8 cellular contexts compared by ENCODE assay signal in the genomic region with DNA sequence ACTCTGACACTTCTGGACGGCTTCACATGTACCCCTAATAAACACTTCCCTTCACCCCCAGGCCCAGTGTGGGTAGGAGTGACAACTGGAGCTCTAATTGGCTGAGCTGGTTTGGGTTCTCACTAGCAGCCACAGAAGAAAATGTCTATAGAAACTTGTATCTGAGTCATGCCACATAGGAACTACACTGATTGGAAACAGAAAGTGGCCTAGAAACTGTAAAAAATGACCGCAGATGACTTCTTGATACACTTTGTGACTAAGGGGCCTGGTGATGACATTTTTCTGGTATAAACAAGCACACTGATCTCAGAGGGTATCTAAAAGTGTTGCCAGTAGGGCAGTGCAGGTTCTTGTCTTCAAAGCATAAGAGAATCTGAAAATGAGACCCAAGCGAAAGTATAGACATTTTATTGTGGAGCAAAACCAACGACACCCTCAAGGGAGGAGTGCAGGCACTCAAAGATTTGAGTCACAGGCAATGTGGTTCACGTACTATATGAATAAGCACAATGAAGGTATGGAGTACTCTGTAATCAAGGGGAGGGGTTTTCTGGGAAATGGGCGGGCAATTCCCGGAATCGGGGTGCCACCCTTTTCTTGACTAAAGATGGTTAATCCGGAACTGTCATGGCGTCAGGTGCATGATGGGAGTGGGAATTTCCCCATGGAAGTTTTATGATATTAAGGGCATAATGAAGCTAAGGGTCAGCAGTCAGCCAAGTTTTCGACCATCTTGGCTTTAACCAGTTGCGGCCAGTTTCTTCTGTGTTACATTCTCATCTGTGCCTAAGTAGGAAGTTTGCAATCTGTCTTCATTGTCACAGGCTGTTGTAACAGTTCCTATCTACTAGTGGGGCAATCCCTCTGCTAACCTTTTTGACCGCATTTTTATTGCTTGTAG. TPM values are rescaled to one million over a fixed set of nuclear protein-coding genes. Genes with fewer than 3 reads are reported as not detected.
DNase-seq lines count a peak whose midpoint lies in the region; ATAC-seq and TF ChIP-seq lines count a peak whose summit lies in the region.

Gene AIM2, minus strand, starts transcription at position 14 of the 904 bp plus-strand sequence. CDS start 3,267 bp downstream, outside the sequence.

- H3K27ac Mint-ChIP-seq in glutamatergic neuron (ENCODE audit: unreplicated experiment): no peak within 1 kb of the TSS

- TF ChIP-seq CTCF in omental fat pad (IDR thresholded peaks at IDR 0.05): no peak
- TF ChIP-seq CTCF in glutamatergic neuron (IDR thresholded peaks at IDR 0.05; ENCODE audit: partially characterized antibody, unreplicated experiment): no peak

- peaks cover 34% of the 10 kb centered on the region for H3K4me1 Mint-ChIP-seq in glutamatergic neuron (ENCODE audit: low read depth, unreplicated experiment)

- peaks cover 3% of the 10 kb centered on the region for H3K9me3 Mint-ChIP-seq in glutamatergic neuron (ENCODE audit: unreplicated experiment)

- H3K4me3 Mint-ChIP-seq in glutamatergic neuron (ENCODE audit: unreplicated experiment): no peak within 1 kb of the TSS

- ATAC-seq in GM18867 (IDR thresholded peaks at IDR 0.05; ENCODE audit: unreplicated experiment) (peak; percentile 89), HG02938 (IDR thresholded peaks at IDR 0.05; ENCODE audit: unreplicated experiment) (peak; percentile 81), omental fat pad (ENCODE audit: low FRiP score) (peak; percentile 44)

- no peaks in the 10 kb centered on the region for H3K36me3 Mint-ChIP-seq in glutamatergic neuron (ENCODE audit: unreplicated experiment)

- peaks cover 1% of the 10 kb centered on the region for H3K27me3 Mint-ChIP-seq in glutamatergic neuron (ENCODE audit: unreplicated experiment)

- DNase-seq in RPMI8226 (peak; percentile 60), omental fat pad (ENCODE audit: low spot score) (peak; percentile 42), glutamatergic neuron (no peak), NCI-H146 treated with DMSO at 0.1 percent for 48 hours (lab: John Stamatoyannopoulos, UW; ENCODE audit: unreplicated experiment) (no peak), NCI-H187 (lab: John Stamatoyannopoulos, UW) (no peak)
- DNase-seq in activated T-helper 9 cell treated with anti-CD3 and anti-CD28 coated beads, Interleukin-2, amount 50 U/mL, for 16 hours (ENCODE audit: low read depth): peak; percentile 96

RNA-seq across cellular contexts. Expression of gene AIM2, which starts in this region (rescaled TPM):
- total RNA-seq in omental fat pad: 1 to 10 TPM in 2 of 4 donors, under 1 TPM in 2; 0.46 to 5.2 (median 1.2) TPM
- total RNA-seq in glutamatergic neuron (ENCODE audit: unreplicated experiment): 5.3 TPM

Comparison
In these comparisons a context has a peak if more than half of its experiments do, and no peak if none do; other contexts are left out.
1. DNase-seq: peak in RPMI8226 (single experiment), activated T-helper 9 cell treated with anti-CD3 and anti-CD28 coated beads, Interleukin-2, amount 50 U/mL, for 16 hours (single experiment) and omental fat pad (single experiment); none in glutamatergic neuron (single experiment), NCI-H146 treated with DMSO at 0.1 percent for 48 hours (single experiment) and NCI-H187 (0 of 2).
2. Peak in every context shown above with its lines, with median percentiles within 50 percentile points of each other: ATAC-seq.